Comparison of ENCODE assay signal across 18 cellular contexts in the genomic region with DNA sequence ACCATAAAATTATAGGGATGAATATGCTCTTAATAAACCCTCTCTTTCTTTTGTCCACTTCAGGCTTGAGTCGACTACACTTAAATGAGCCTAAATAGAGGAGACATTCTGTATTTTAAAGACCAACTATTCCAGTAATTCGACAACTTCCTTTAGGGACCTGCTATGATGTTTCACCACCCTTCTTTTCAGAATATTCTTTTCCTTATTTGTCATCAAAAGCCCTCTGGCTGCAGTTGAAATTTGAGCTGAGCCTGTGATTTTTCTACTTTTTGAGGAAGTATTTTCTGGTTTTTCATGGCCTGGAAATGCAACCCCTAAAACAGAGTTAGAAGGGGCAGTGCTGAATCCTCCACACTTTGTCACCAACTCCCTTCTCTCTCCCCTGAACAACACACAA.
A peak's percentile ranks its signal among the peaks of the same experiment; 100 is the strongest.
DNase-seq lines count a peak whose midpoint lies in the region; TF ChIP-seq lines count a peak whose summit lies in the region.
"Had no signal": no experiment of that assay in that cellular context is flagged by ENCODE, and none has a peak within 500 bp of the region (broad histone marks: within the 10 kb centered on the region; RNA-seq: fewer than 3 reads in every experiment).

No MANE protein-coding gene starts in this region.

- H3K4me1 ChIP-seq in smooth muscle cell (ENCODE audit: low read depth) (peaks cover 35% of the 10 kb centered on the region), adrenal gland (replicated peaks in 1 of 2) (no peaks in the 10 kb centered on the region)
- H3K4me1 ChIP-seq: BLaER1, Peyer's patch had no signal

- no peak for TF ChIP-seq CTCF in smooth muscle cell (IDR thresholded peaks at IDR 0.05; ENCODE audit: borderline replicate concordance, insufficient read depth, poor library complexity, severe bottlenecking)
- TF ChIP-seq CTCF in GM13977 (IDR thresholded peaks at IDR 0.05; ENCODE audit: extremely low read depth, insufficient read depth, missing control alignments): no peak
- no peak for TF ChIP-seq CTCF in adrenal gland (IDR thresholded peaks at IDR 0.05)

- H3K27me3 ChIP-seq in smooth muscle cell (ENCODE audit: low read depth) (no peaks in the 10 kb centered on the region), adrenal gland (no peaks in the 10 kb centered on the region)
- H3K27me3 ChIP-seq: BLaER1, MG63, Peyer's patch had no signal

- H3K36me3 ChIP-seq in smooth muscle cell (ENCODE audit: low read depth) (no peaks in the 10 kb centered on the region), adrenal gland (replicated peaks in 1 of 2) (no peaks in the 10 kb centered on the region)
- H3K36me3 ChIP-seq: BLaER1, MG63, Peyer's patch had no signal

- H3K9me3 ChIP-seq in smooth muscle cell (replicated peaks; ENCODE audit: low read depth): no peaks in the 10 kb centered on the region
- no peaks in the 10 kb centered on the region for H3K9me3 ChIP-seq in adrenal gland (replicated peaks in 1 of 3)
- H3K9me3 ChIP-seq: BLaER1, MG63, Peyer's patch had no signal

- H3K27ac ChIP-seq in smooth muscle cell (ENCODE audit: low read depth) (peak overlapping the region; percentile 48), adrenal gland (no peak overlapping the region)
- H3K27ac ChIP-seq: BLaER1, Peyer's patch had no signal

- H3K79me2 ChIP-seq in smooth muscle cell (ENCODE audit: low read depth): no peaks in the 10 kb centered on the region

- peak overlapping the region; percentile 26 for H2AFZ ChIP-seq in smooth muscle cell (ENCODE audit: low read depth)

- no peaks in the 10 kb centered on the region for H4K20me1 ChIP-seq in smooth muscle cell (ENCODE audit: low read depth)
- H4K20me1 ChIP-seq: BLaER1 had no signal

- no peak for TF ChIP-seq POLR2A in adrenal gland (IDR thresholded peaks at IDR 0.05)

- no peaks in the 10 kb centered on the region for H3F3A ChIP-seq in smooth muscle cell (ENCODE audit: low read depth)

- peak overlapping the region; percentile 76 for H3K4me2 ChIP-seq in smooth muscle cell
- H3K4me2 ChIP-seq: BLaER1 had no signal

- 49% methylated on average over 2 of the region's 2 CpGs for WGBS in smooth muscle cell (ENCODE audit: low lambda C conversion rate)
- WGBS in adrenal gland, 4 donors: 62 to 76% (median 74%) methylated on average over 2 of the region's 2 CpGs

- H3K4me3 ChIP-seq in smooth muscle cell (no peak overlapping the region), adrenal gland (no peak overlapping the region)
- H3K4me3 ChIP-seq: BLaER1, MG63, Peyer's patch had no signal

- no peak overlapping the region for H3K9ac ChIP-seq in smooth muscle cell (ENCODE audit: low read depth)
- H3K9ac ChIP-seq: BLaER1 had no signal

- DNase-seq in LHCN-M2 (ENCODE audit: low read depth) (peak; percentile 19), astrocyte of the hippocampus (ENCODE audit: low read depth, low spot score) (peak; percentile 13), myocyte (ENCODE audit: low read depth) (peak; percentile 29), smooth muscle cell (lab: John Stamatoyannopoulos, UW; ENCODE audit: unreplicated experiment) (no peak), SKM-1 (lab: John Stamatoyannopoulos, UW; ENCODE audit: unreplicated experiment) (no peak), GM13977 (ENCODE audit: low spot score) (no peak), adrenal gland (no peak), NCI-H1930 (lab: John Stamatoyannopoulos, UW) (no peak)
- DNase-seq: DMS 273 treated with DMSO at 0.1 percent for 48 hours, HCEC 1CT, MG63, NCI-H1092 treated with DMSO at 0.1 percent for 48 hours, NCI-H187, NCI-H2171, NCI-H82, Peyer's patch, SHP77 had no signal

- in situ Hi-C loops in GM13977 (cut with MboI; ENCODE audit: low pct_unique_long_range_greater_than_20kb, low sequenced_read_pairs, unreplicated experiment): no loop called here

- intact Hi-C loops in adrenal gland (cut with DNase I): no loop called here

Comparison
In these comparisons a context has a peak if more than half of its experiments do, and no peak if none do; other contexts are left out.
1. DNase-seq: peak in LHCN-M2 (single experiment), astrocyte of the hippocampus (single experiment) and myocyte (single experiment); none in smooth muscle cell (single experiment), SKM-1 (single experiment), GM13977 (single experiment), adrenal gland (0 of 7) and NCI-H1930 (0 of 2).